5 cellular contexts compared by ENCODE assay signal in genomic region chrX:153704631-153705410, GRCh38. TPM values are rescaled to one million over a fixed set of nuclear protein-coding genes. Genes with fewer than 3 reads are reported as not detected.
"Had no signal": no experiment of that assay in that cellular context is flagged by ENCODE, and none has a peak within 500 bp of the region (broad histone marks: within the 10 kb centered on the region; RNA-seq: fewer than 3 reads in every experiment).

No MANE protein-coding gene starts in this region.

RNA-seq across cellular contexts. Expression of gene PNCK, which starts 31.2 kb away (rescaled TPM):
- polyA plus RNA-seq: fibroblast of lung had no signal

RNA-seq across cellular contexts. Expression of gene DUSP9, which starts 57.8 kb away (rescaled TPM):
- total RNA-seq: fibroblast of lung, mucosa of descending colon, natural killer cell, tibial nerve, upper lobe of right lung had no signal
- polyA plus RNA-seq: fibroblast of lung had no signal
